In genomic region chr16:54285414-54286066, GRCh38 we compare ENCODE assay signal across 8 cellular contexts. TPM values are rescaled to one million over a fixed set of nuclear protein-coding genes. Genes with fewer than 3 reads are reported as not detected.
DNase-seq lines count a peak whose midpoint lies in the region; ATAC-seq and TF ChIP-seq lines count a peak whose summit lies in the region.

No MANE protein-coding gene starts in this region.

- H3K4me3 ChIP-seq in ectodermal cell (ENCODE audit: insufficient read depth, low read depth, low read length): peak overlapping the region; percentile 80
- peak overlapping the region in 1 of 2 donors; percentile 55 for H3K4me3 ChIP-seq in gastroesophageal sphincter

- peak; percentile 1 for DNase-seq in NCI-H2227 treated with DMSO at 0.1 percent for 48 hours (lab: John Stamatoyannopoulos, UW)
- no peak for DNase-seq in central memory CD4-positive, alpha-beta T cell
- DNase-seq in NK-92 treated with Interleukin-12 subunit alpha and Interleukin-12 subunit beta, amount 100 ng/mL, for 24 hours (lab: John Stamatoyannopoulos, UW): no peak

- ATAC-seq in HG03520 (IDR thresholded peaks at IDR 0.05; ENCODE audit: unreplicated experiment) (no peak), gastroesophageal sphincter (no peak)

- no peak for TF ChIP-seq EP300 in gastroesophageal sphincter (IDR thresholded peaks at IDR 0.05)

- H3K9me3 ChIP-seq in ES-I3 (ENCODE audit: control insufficient read depth, insufficient read depth, low read length): no peaks in the 10 kb centered on the region
- H3K9me3 ChIP-seq in ectodermal cell (ENCODE audit: control insufficient read depth, low read length): no peaks in the 10 kb centered on the region
- H3K9me3 ChIP-seq in gastroesophageal sphincter: no peaks in the 10 kb centered on the region

- H3K27ac ChIP-seq in ectodermal cell (ENCODE audit: insufficient read depth, low read depth, low read length, poor library complexity, severe bottlenecking) (peak overlapping the region; percentile 36), gastroesophageal sphincter (no peak overlapping the region)

- H3K4me1 Mint-ChIP-seq in nephron: peaks cover 37% of the 10 kb centered on the region

- H3K4me1 ChIP-seq in ES-I3 (ENCODE audit: insufficient read depth, low read length) (no peaks in the 10 kb centered on the region; the same call in 1 of the 2 replicates), ectodermal cell (ENCODE audit: control insufficient read depth, insufficient read depth, low read length) (peaks cover 8% of the 10 kb centered on the region), gastroesophageal sphincter (peaks cover 0 to 76% (median 30%) of the 10 kb centered on the region in 3 donors)

- peak overlapping the region; percentile 85 to 98 (median 87) for H3K4me3 Mint-ChIP-seq in nephron

- H3K36me3 Mint-ChIP-seq in nephron (ENCODE audit: low read depth): peaks cover 21% of the 10 kb centered on the region

- peak overlapping the region in 1 of 3 experiments; percentile 90 for H3K27ac Mint-ChIP-seq in nephron

- H3K36me3 ChIP-seq in ES-I3 (ENCODE audit: insufficient read depth, low read length): no peaks in the 10 kb centered on the region
- H3K36me3 ChIP-seq in ectodermal cell (ENCODE audit: control insufficient read depth, insufficient read depth, low read length): no peaks in the 10 kb centered on the region
- no peaks in the 10 kb centered on the region for H3K36me3 ChIP-seq in gastroesophageal sphincter

- WGBS in ectodermal cell, 2 experiments: 0 to 1% methylated on average over 74 of the region's 74 CpGs
- no CpG with 5 or more reads among the region's 74 CpGs for WGBS in gastroesophageal sphincter (ENCODE audit: low coverage in 1 of 2), 2 donors

- no peaks in the 10 kb centered on the region for H3K9me3 Mint-ChIP-seq in nephron

- peaks cover 93% of the 10 kb centered on the region for H3K27me3 Mint-ChIP-seq in nephron (ENCODE audit: low read depth)

- no peak for TF ChIP-seq POLR2A in gastroesophageal sphincter (IDR thresholded peaks at IDR 0.05)

- H3K27me3 ChIP-seq in ectodermal cell (ENCODE audit: control insufficient read depth, insufficient read depth, low read length, poor library complexity, severe bottlenecking): peaks cover 87% of the 10 kb centered on the region
- H3K27me3 ChIP-seq in gastroesophageal sphincter: peaks cover 100% of the 10 kb centered on the region

- H3K9ac ChIP-seq in ES-I3 (ENCODE audit: low read depth, low read length): peak overlapping the region; percentile 67

- TF ChIP-seq CTCF in nephron (IDR thresholded peaks at IDR 0.05; ENCODE audit: unreplicated experiment in 3 of 3) (no peak), gastroesophageal sphincter (IDR thresholded peaks at IDR 0.05) (no peak)

RNA-seq across cellular contexts. Expression of gene IRX3, which starts 1.0 kb away (rescaled TPM):
- 38.6 TPM for polyA plus RNA-seq in ectodermal cell (2013, experiment 1 of 4)
- polyA plus RNA-seq in ectodermal cell (2013, experiment 2 of 4): 42.1 TPM
- polyA plus RNA-seq in ectodermal cell (2013, experiment 3 of 4): 51.7 TPM
- 56.5 TPM for polyA plus RNA-seq in ectodermal cell (2013, experiment 4 of 4)
- total RNA-seq in gastroesophageal sphincter: 1 to 10 TPM in 1 of 4 donors, under 1 TPM in 2, not detected in 1; 0.77 to 3.2 (median 0.94) TPM
